Comparison of ENCODE assay signal across 8 cellular contexts in genomic region chr12:105357162-105357691, GRCh38. TPM values are rescaled to one million over a fixed set of nuclear protein-coding genes. Genes with fewer than 3 reads are reported as not detected.
DNase-seq lines count a peak whose midpoint lies in the region; ATAC-seq lines count a peak whose summit lies in the region.

No MANE protein-coding gene starts in this region.

- intact Hi-C loops in activated CD4-positive, alpha-beta T cell treated with anti-CD3 and anti-CD28 coated beads for 36 hours (cut with DNase I, micrococcal nuclease), result no loop called here

- no peak overlapping the region for H3K27ac Mint-ChIP-seq in activated CD4-positive, alpha-beta T cell treated with anti-CD3 and anti-CD28 coated beads for 36 hours
- H3K27ac Mint-ChIP-seq in T-helper 1 cell treated with Interleukin-12 subunit alpha and Interleukin-12 subunit beta and Interleukin-4 antibody, amounts not matched to agents 30 μg/mL and 1 μg/mL, for 36 hours, result peak overlapping the region; percentile 51
- peak overlapping the region; percentile 87 for H3K27ac Mint-ChIP-seq in stimulated activated naive B cell treated with anti-CD40 and anti-IgM and Interleukin-4, amounts not matched to agents 10 μg/mL and 1 μg/mL and 100 μg/mL, for 72 hours

- H3K4me3 Mint-ChIP-seq in activated CD4-positive, alpha-beta T cell treated with anti-CD3 and anti-CD28 coated beads for 36 hours, result no peak overlapping the region
- H3K4me3 Mint-ChIP-seq in T-helper 1 cell treated with Interleukin-12 subunit alpha and Interleukin-12 subunit beta and Interleukin-4 antibody, amounts not matched to agents 30 μg/mL and 1 μg/mL, for 36 hours, result peak overlapping the region; percentile 4
- H3K4me3 Mint-ChIP-seq in stimulated activated naive B cell treated with anti-CD40 and anti-IgM and Interleukin-4, amounts not matched to agents 10 μg/mL and 1 μg/mL and 100 μg/mL, for 72 hours, result peak overlapping the region; percentile 49 to 72

- CTCF ChIA-PET in activated CD4-positive, alpha-beta T cell treated with anti-CD3 and anti-CD28 coated beads for 36 hours (lab: Charles Lee), result interaction anchor here (0.9 to 1.7 kb wide), 2 partner anchors 24 to 62 kb away, joined by 3 to 4 read pairs; no protein-coding TSS in a partner anchor

- POLR2A ChIA-PET in activated CD4-positive, alpha-beta T cell treated with anti-CD3 and anti-CD28 coated beads for 36 hours (lab: Charles Lee), result interaction anchor here (0.7 kb wide), 1 partner anchor 15 kb away, joined by 3 read pairs; no protein-coding TSS in a partner anchor

- DNase-seq in activated CD4-positive, alpha-beta T cell treated with anti-CD3 and anti-CD28 coated beads for 36 hours, result peak; percentile 6
- no peak for DNase-seq in activated CD4-positive, alpha-beta T cell treated with anti-CD3 and anti-CD28 coated beads, Interleukin-2, amount 50 U/mL, for 4 hours
- no peak for DNase-seq in stimulated activated naive B cell treated with anti-CD40 and anti-IgM and Interleukin-4, amounts not matched to agents 10 μg/mL and 1 μg/mL and 100 μg/mL, for 72 hours
- no peak for DNase-seq in middle frontal gyrus (ENCODE audit: extremely low spot score, low spot score)
- no peak for DNase-seq in left lobe of liver (ENCODE audit: low spot score)
- DNase-seq in central memory CD4-positive, alpha-beta T cell, result no peak

- no peaks in the 10 kb centered on the region for H3K9me3 Mint-ChIP-seq in activated CD4-positive, alpha-beta T cell treated with anti-CD3 and anti-CD28 coated beads for 36 hours (ENCODE audit: low read depth)
- H3K9me3 Mint-ChIP-seq in T-helper 1 cell treated with Interleukin-12 subunit alpha and Interleukin-12 subunit beta and Interleukin-4 antibody, amounts not matched to agents 30 μg/mL and 1 μg/mL, for 36 hours, result no peaks in the 10 kb centered on the region
- peaks cover 4 to 5% of the 10 kb centered on the region in 2 donors for H3K9me3 Mint-ChIP-seq in stimulated activated naive B cell treated with anti-CD40 and anti-IgM and Interleukin-4, amounts not matched to agents 10 μg/mL and 1 μg/mL and 100 μg/mL, for 72 hours

- H3K27me3 Mint-ChIP-seq in activated CD4-positive, alpha-beta T cell treated with anti-CD3 and anti-CD28 coated beads for 36 hours, result no peaks in the 10 kb centered on the region
- no peaks in the 10 kb centered on the region for H3K27me3 Mint-ChIP-seq in T-helper 1 cell treated with Interleukin-12 subunit alpha and Interleukin-12 subunit beta and Interleukin-4 antibody, amounts not matched to agents 30 μg/mL and 1 μg/mL, for 36 hours (ENCODE audit: low read depth)
- H3K27me3 Mint-ChIP-seq in stimulated activated naive B cell treated with anti-CD40 and anti-IgM and Interleukin-4, amounts not matched to agents 10 μg/mL and 1 μg/mL and 100 μg/mL, for 72 hours, result peaks cover 5 to 6% of the 10 kb centered on the region in 2 donors

- H3K4me1 Mint-ChIP-seq in activated CD4-positive, alpha-beta T cell treated with anti-CD3 and anti-CD28 coated beads for 36 hours, result peaks cover 14% of the 10 kb centered on the region
- peaks cover 28% of the 10 kb centered on the region for H3K4me1 Mint-ChIP-seq in T-helper 1 cell treated with Interleukin-12 subunit alpha and Interleukin-12 subunit beta and Interleukin-4 antibody, amounts not matched to agents 30 μg/mL and 1 μg/mL, for 36 hours (ENCODE audit: low read depth)
- peaks cover 28 to 62% of the 10 kb centered on the region in 2 donors for H3K4me1 Mint-ChIP-seq in stimulated activated naive B cell treated with anti-CD40 and anti-IgM and Interleukin-4, amounts not matched to agents 10 μg/mL and 1 μg/mL and 100 μg/mL, for 72 hours

- H3K36me3 Mint-ChIP-seq in activated CD4-positive, alpha-beta T cell treated with anti-CD3 and anti-CD28 coated beads for 36 hours (ENCODE audit: low read depth), result no peaks in the 10 kb centered on the region
- H3K36me3 Mint-ChIP-seq in T-helper 1 cell treated with Interleukin-12 subunit alpha and Interleukin-12 subunit beta and Interleukin-4 antibody, amounts not matched to agents 30 μg/mL and 1 μg/mL, for 36 hours (ENCODE audit: low read depth), result peaks cover 29% of the 10 kb centered on the region
- peaks cover 8 to 9% of the 10 kb centered on the region in 2 donors for H3K36me3 Mint-ChIP-seq in stimulated activated naive B cell treated with anti-CD40 and anti-IgM and Interleukin-4, amounts not matched to agents 10 μg/mL and 1 μg/mL and 100 μg/mL, for 72 hours

- ATAC-seq in activated CD4-positive, alpha-beta T cell treated with anti-CD3 and anti-CD28 coated beads for 36 hours, result peak; percentile 93
- ATAC-seq in HG02938 (IDR thresholded peaks at IDR 0.05; ENCODE audit: unreplicated experiment) (peak; percentile 74), left lobe of liver (no peak)
- peak; percentile 77 to 78 for ATAC-seq in stimulated activated naive B cell treated with anti-CD40 and anti-IgM and Interleukin-4, amounts not matched to agents 10 μg/mL and 1 μg/mL and 100 μg/mL, for 72 hours (replicated peaks)

RNA-seq across cellular contexts. Expression of gene C12orf75, which starts 26.7 kb away (rescaled TPM):
- 10 to 100 TPM; 53.8 to 59.9 TPM for total RNA-seq in activated CD4-positive, alpha-beta T cell treated with anti-CD3 and anti-CD28 coated beads for 36 hours
- total RNA-seq in left lobe of liver, result 1.4 TPM

Comparison
In these comparisons a context has a peak if more than half of its experiments do, and no peak if none do; other contexts are left out.
1. RNA of gene C12orf75, which starts 26.7 kb away (total RNA-seq): 53.8 to 59.9 TPM in activated CD4-positive, alpha-beta T cell treated with anti-CD3 and anti-CD28 coated beads for 36 hours; 1.4 TPM in left lobe of liver (single experiment); every median in the first group is over 10 times any median in the second.